ENCODE assay signal across 1 cellular context in genomic region chr3:9600597-9600996, GRCh38.
TF ChIP-seq lines count a peak whose summit lies in the region.

No MANE protein-coding gene starts in this region.

TF ChIP-seq in WTC11, 78 proteins besides CTCF, POLR2A, EP300 and RAD21 (continued from another document and continues in another):
- TF ChIP-seq MYBL2 (CRISPR knock-in tag; IDR thresholded peaks at IDR 0.05) (no peak), SMAD3 (CRISPR knock-in tag; IDR thresholded peaks at IDR 0.05; ENCODE audit: borderline replicate concordance) (no peak), ATF6 (CRISPR knock-in tag; IDR thresholded peaks at IDR 0.05) (no peak), PRRX2 (CRISPR knock-in tag; IDR thresholded peaks at IDR 0.05) (no peak), KAT7 (CRISPR knock-in tag; IDR thresholded peaks at IDR 0.05; ENCODE audit: borderline replicate concordance) (no peak), FOXK1 (CRISPR knock-in tag; IDR thresholded peaks at IDR 0.05) (peak; percentile 65; the same call in 1 of the 2 replicates), ZBTB21 (CRISPR knock-in tag; IDR thresholded peaks at IDR 0.05; ENCODE audit: borderline replicate concordance) (no peak), GRHL2 (CRISPR knock-in tag; IDR thresholded peaks at IDR 0.05; ENCODE audit: insufficient replicate concordance, severe bottlenecking) (no peak), MAX (CRISPR knock-in tag; IDR thresholded peaks at IDR 0.05) (peak; percentile 78; the same call in 1 of the 2 replicates), PRDM15 (CRISPR knock-in tag; IDR thresholded peaks at IDR 0.05) (no peak), ZNF138 (CRISPR knock-in tag; conservative IDR thresholded peaks at IDR 0.05) (no peak), GABPB1 (CRISPR knock-in tag; IDR thresholded peaks at IDR 0.05) (no peak), ETV6 (CRISPR knock-in tag; IDR thresholded peaks at IDR 0.05) (peak; percentile 43; the same call in 1 of the 2 replicates), USF2 (CRISPR knock-in tag; IDR thresholded peaks at IDR 0.05) (peak; percentile 92), MXD4 (CRISPR knock-in tag; IDR thresholded peaks at IDR 0.05; ENCODE audit: borderline replicate concordance) (no peak), NFE2L1 (CRISPR knock-in tag; IDR thresholded peaks at IDR 0.05) (no peak), NR3C1 (CRISPR knock-in tag; conservative IDR thresholded peaks at IDR 0.05; ENCODE audit: low read depth) (no peak), ZNF263 (CRISPR knock-in tag; IDR thresholded peaks at IDR 0.05; ENCODE audit: low read depth) (no peak), ELF4 (CRISPR knock-in tag; IDR thresholded peaks at IDR 0.05; ENCODE audit: low read depth) (no peak), FOXP4 (CRISPR knock-in tag; IDR thresholded peaks at IDR 0.05) (no peak; the same call in 1 of the 2 replicates), NFATC4 (CRISPR knock-in tag; IDR thresholded peaks at IDR 0.05) (no peak), FOXP1 (CRISPR knock-in tag; IDR thresholded peaks at IDR 0.05; ENCODE audit: borderline replicate concordance) (peak; percentile 63; the same call in 1 of the 2 replicates), ZNF423 (CRISPR knock-in tag; IDR thresholded peaks at IDR 0.05) (no peak), ZNF121 (CRISPR knock-in tag; IDR thresholded peaks at IDR 0.05) (no peak), SP1 (CRISPR knock-in tag; conservative IDR thresholded peaks at IDR 0.05) (no peak), SMAD4 (CRISPR knock-in tag; IDR thresholded peaks at IDR 0.05) (no peak), CREM (CRISPR knock-in tag; IDR thresholded peaks at IDR 0.05) (no peak), NR1H2 (CRISPR knock-in tag; IDR thresholded peaks at IDR 0.05) (no peak), ZNF671 (CRISPR knock-in tag; IDR thresholded peaks at IDR 0.05) (no peak), IRF1 (CRISPR knock-in tag; IDR thresholded peaks at IDR 0.05) (no peak), NR2C2 (CRISPR knock-in tag; IDR thresholded peaks at IDR 0.05) (0 out of 2 replicates have a peak, but pooled peaks have one; percentile 37), OVOL2 (CRISPR knock-in tag; IDR thresholded peaks at IDR 0.05; ENCODE audit: borderline replicate concordance) (no peak), ZNF396 (CRISPR knock-in tag; IDR thresholded peaks at IDR 0.05; ENCODE audit: borderline replicate concordance) (no peak), TP53 (CRISPR knock-in tag; IDR thresholded peaks at IDR 0.05) (no peak), ZNF317 (CRISPR knock-in tag; IDR thresholded peaks at IDR 0.05; ENCODE audit: borderline replicate concordance, low read depth) (no peak)
- TF ChIP-seq, protein P1, sequence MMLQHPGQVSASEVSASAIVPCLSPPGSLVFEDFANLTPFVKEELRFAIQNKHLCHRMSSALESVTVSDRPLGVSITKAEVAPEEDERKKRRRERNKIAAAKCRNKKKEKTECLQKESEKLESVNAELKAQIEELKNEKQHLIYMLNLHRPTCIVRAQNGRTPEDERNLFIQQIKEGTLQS (CRISPR knock-in tag; conservative IDR thresholded peaks at IDR 0.05), result no peak
- TF ChIP-seq, protein P2, sequence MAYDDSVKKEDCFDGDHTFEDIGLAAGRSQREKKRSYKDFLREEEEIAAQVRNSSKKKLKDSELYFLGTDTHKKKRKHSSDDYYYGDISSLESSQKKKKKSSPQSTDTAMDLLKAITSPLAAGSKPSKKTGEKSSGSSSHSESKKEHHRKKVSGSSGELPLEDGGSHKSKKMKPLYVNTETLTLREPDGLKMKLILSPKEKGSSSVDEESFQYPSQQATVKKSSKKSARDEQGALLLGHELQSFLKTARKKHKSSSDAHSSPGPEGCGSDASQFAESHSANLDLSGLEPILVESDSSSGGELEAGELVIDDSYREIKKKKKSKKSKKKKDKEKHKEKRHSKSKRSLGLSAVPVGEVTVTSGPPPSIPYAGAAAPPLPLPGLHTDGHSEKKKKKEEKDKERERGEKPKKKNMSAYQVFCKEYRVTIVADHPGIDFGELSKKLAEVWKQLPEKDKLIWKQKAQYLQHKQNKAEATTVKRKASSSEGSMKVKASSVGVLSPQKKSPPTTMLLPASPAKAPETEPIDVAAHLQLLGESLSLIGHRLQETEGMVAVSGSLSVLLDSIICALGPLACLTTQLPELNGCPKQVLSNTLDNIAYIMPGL (CRISPR knock-in tag; IDR thresholded peaks at IDR 0.05), result no peak
- TF ChIP-seq, protein P3, sequence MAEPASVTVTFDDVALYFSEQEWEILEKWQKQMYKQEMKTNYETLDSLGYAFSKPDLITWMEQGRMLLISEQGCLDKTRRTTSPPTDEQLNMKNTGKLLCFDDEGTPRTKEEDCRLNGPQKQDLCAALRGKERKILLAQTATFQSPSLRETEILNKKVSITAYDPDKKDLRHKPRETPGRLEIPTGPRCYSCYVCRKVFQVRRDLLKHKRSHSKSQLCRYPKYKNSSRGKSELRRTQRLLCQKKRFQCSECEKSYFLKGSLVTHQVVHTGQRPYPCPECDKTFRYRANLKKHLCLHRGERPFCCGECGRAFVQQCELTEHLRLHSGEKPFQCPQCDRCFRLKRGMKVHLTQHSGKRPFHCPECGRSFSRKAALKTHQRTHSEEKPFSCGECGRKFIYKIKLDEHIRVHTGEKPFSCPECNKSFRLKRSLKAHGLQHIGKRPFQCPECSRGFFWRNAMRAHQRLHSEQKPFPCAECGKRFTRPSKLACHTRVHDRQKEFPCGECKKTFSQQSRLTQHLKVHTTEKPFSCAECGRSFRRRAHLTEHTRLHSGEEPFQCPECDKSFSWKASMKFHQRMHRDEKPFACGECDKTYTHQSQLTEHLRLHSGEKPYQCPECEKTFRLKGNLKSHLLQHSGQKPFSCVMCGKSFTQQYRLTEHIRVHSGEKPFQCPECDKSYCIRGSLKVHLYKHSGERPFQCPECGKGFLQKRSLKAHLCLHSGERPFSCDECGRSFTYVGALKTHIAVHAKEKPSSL (CRISPR knock-in tag; conservative IDR thresholded peaks at IDR 0.05), result no peak
- TF ChIP-seq, protein P4, sequence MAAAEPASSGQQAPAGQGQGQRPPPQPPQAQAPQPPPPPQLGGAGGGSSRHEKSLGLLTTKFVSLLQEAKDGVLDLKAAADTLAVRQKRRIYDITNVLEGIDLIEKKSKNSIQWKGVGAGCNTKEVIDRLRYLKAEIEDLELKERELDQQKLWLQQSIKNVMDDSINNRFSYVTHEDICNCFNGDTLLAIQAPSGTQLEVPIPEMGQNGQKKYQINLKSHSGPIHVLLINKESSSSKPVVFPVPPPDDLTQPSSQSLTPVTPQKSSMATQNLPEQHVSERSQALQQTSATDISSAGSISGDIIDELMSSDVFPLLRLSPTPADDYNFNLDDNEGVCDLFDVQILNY (CRISPR knock-in tag; IDR thresholded peaks at IDR 0.05), result peak; percentile 53; the same call in 1 of the 2 replicates
- TF ChIP-seq, protein P5, sequence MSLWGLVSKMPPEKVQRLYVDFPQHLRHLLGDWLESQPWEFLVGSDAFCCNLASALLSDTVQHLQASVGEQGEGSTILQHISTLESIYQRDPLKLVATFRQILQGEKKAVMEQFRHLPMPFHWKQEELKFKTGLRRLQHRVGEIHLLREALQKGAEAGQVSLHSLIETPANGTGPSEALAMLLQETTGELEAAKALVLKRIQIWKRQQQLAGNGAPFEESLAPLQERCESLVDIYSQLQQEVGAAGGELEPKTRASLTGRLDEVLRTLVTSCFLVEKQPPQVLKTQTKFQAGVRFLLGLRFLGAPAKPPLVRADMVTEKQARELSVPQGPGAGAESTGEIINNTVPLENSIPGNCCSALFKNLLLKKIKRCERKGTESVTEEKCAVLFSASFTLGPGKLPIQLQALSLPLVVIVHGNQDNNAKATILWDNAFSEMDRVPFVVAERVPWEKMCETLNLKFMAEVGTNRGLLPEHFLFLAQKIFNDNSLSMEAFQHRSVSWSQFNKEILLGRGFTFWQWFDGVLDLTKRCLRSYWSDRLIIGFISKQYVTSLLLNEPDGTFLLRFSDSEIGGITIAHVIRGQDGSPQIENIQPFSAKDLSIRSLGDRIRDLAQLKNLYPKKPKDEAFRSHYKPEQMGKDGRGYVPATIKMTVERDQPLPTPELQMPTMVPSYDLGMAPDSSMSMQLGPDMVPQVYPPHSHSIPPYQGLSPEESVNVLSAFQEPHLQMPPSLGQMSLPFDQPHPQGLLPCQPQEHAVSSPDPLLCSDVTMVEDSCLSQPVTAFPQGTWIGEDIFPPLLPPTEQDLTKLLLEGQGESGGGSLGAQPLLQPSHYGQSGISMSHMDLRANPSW (CRISPR knock-in tag; conservative IDR thresholded peaks at IDR 0.05; ENCODE audit: low read depth), result no peak
- TF ChIP-seq, protein P6, sequence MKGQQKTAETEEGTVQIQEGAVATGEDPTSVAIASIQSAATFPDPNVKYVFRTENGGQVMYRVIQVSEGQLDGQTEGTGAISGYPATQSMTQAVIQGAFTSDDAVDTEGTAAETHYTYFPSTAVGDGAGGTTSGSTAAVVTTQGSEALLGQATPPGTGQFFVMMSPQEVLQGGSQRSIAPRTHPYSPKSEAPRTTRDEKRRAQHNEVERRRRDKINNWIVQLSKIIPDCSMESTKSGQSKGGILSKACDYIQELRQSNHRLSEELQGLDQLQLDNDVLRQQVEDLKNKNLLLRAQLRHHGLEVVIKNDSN (CRISPR knock-in tag; IDR thresholded peaks at IDR 0.05), result peak; percentile 82
- TF ChIP-seq, protein P7, sequence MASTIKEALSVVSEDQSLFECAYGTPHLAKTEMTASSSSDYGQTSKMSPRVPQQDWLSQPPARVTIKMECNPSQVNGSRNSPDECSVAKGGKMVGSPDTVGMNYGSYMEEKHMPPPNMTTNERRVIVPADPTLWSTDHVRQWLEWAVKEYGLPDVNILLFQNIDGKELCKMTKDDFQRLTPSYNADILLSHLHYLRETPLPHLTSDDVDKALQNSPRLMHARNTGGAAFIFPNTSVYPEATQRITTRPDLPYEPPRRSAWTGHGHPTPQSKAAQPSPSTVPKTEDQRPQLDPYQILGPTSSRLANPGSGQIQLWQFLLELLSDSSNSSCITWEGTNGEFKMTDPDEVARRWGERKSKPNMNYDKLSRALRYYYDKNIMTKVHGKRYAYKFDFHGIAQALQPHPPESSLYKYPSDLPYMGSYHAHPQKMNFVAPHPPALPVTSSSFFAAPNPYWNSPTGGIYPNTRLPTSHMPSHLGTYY (CRISPR knock-in tag; IDR thresholded peaks at IDR 0.05), result no peak
